In the genomic region with DNA sequence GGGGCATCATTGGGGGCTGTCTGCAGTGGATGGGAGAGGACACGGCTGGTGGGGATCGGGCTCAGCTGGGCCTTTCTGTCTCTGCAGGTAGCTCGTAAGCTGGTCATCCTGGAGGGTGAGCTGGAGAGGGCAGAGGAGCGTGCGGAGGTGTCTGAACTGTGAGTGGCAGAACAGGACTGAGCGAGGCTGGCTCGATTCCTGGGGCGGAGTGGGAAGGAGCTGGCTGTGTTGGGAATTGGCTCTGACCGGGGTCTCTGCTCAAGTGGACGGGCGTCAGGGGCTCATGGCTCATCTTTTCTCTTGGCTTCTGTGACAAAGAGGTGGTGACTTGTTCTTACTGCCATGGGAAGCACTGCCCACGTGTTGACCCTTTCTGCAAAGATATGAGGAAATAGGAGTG, we compare ENCODE assay signal across 1 cellular context.
TF ChIP-seq lines count a peak whose summit lies in the region.

No MANE protein-coding gene starts in this region.

TF ChIP-seq in A549, 52 proteins besides CTCF, POLR2A, EP300 and RAD21 (continued from another document):
- TF ChIP-seq SMC3 (IDR thresholded peaks at IDR 0.05): no peak
- TF ChIP-seq ZFP36 (IDR thresholded peaks at IDR 0.05; ENCODE audit: borderline replicate concordance, partially characterized antibody): no peak
